26 cellular contexts compared by ENCODE assay signal in the genomic region with DNA sequence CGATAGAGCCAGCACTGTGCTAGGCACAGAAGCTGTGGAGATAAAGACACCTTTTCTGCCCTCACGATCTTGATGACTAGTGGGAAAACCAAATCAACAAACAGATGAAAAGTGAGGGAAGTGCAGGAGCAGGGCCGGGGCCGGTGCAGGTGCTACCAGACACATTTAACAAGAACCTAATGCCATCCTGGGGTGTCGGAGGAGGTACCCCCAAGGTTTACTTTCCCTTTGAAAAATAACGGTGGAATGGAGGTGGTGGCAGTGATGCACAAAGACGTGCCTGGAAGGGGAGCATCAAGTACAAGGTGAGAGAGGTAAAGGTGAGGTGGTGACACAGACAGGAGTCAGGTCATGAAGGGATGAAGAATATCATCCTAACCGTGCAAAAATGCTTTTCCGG. TPM values are rescaled to one million over a fixed set of nuclear protein-coding genes. Genes with fewer than 3 reads are reported as not detected.
"Had no signal": no experiment of that assay in that cellular context is flagged by ENCODE, and none has a peak within 500 bp of the region (broad histone marks: within the 10 kb centered on the region; RNA-seq: fewer than 3 reads in every experiment).

No MANE protein-coding gene starts in this region.

- H3K9me3 ChIP-seq: pancreas had no signal

- H3K27ac Mint-ChIP-seq: memory B cell; natural killer cell; progenitor cell of endocrine pancreas; stimulated activated naive CD8-positive, alpha-beta T cell treated with anti-CD3 and anti-CD28 coated beads, Interleukin-15, amount 100 ng/mL, for 72 hours had no signal

- H3K4me1 Mint-ChIP-seq: natural killer cell; stimulated activated naive CD8-positive, alpha-beta T cell treated with anti-CD3 and anti-CD28 coated beads, Interleukin-15, amount 100 ng/mL, for 72 hours had no signal

- H3K4me3 Mint-ChIP-seq: memory B cell; natural killer cell; stimulated activated naive CD8-positive, alpha-beta T cell treated with anti-CD3 and anti-CD28 coated beads, Interleukin-15, amount 100 ng/mL, for 72 hours had no signal

- H3K4me1 ChIP-seq: esophagus squamous epithelium, heart right ventricle, pancreas, tibial artery, upper lobe of left lung had no signal

- H3K36me3 ChIP-seq: esophagus squamous epithelium, heart right ventricle, pancreas, tibial artery, upper lobe of left lung had no signal

- H3K27me3 ChIP-seq: dorsolateral prefrontal cortex, heart right ventricle, pancreas, tibial artery, upper lobe of left lung had no signal

- ATAC-seq: heart right ventricle; natural killer cell; pancreas; right cardiac atrium; stimulated activated naive CD8-positive, alpha-beta T cell treated with anti-CD3 and anti-CD28 coated beads, Interleukin-15, amount 100 ng/mL, for 72 hours had no signal

- DNase-seq: central memory CD4-positive, alpha-beta T cell; dorsolateral prefrontal cortex; effector CD8-positive, alpha-beta T cell; esophagus squamous epithelium; foreskin melanocyte; glutamatergic neuron; heart right ventricle; hippocampal formation; kidney glomerular epithelial cell; natural killer cell; occipital lobe; pancreas; right cardiac atrium; small intestine; stimulated activated CD4-positive, alpha-beta T cell treated with anti-CD3 and anti-CD28 coated beads, Interleukin-15, amount 100 ng/mL, for 24 hours; stimulated activated CD4-positive, alpha-beta T cell treated with anti-CD3 and anti-CD28 coated beads, Interleukin-2, amount 100 ng/mL, for 48 hours; stimulated activated naive CD4-positive, alpha-beta T cell; stimulated activated naive CD8-positive, alpha-beta T cell treated with anti-CD3 and anti-CD28 coated beads, Interleukin-15, amount 100 ng/mL, for 72 hours; tibial artery; upper lobe of left lung had no signal

- H3K27ac ChIP-seq: dorsolateral prefrontal cortex, esophagus squamous epithelium, heart right ventricle, pancreas, tibial artery, upper lobe of left lung had no signal

- H3K4me3 ChIP-seq: dorsolateral prefrontal cortex, esophagus squamous epithelium, heart right ventricle, lung, pancreas, tibial artery, upper lobe of left lung had no signal

RNA-seq across cellular contexts. Expression of a gene that starts 22.1 kb away (rescaled TPM):
- total RNA-seq: endothelial cell of umbilical vein, epithelial cell of proximal tubule, esophagus squamous epithelium, mononuclear cell had no signal

RNA-seq across cellular contexts. Expression of a gene that starts 26.6 kb away (rescaled TPM):
- total RNA-seq: endothelial cell of umbilical vein, epithelial cell of proximal tubule had no signal
- polyA plus RNA-seq: endothelial cell of umbilical vein had no signal
